Comparison of ENCODE assay signal across 6 cellular contexts in genomic region chr7:38740041-38740440, GRCh38.
"Had no signal": no experiment of that assay in that cellular context is flagged by ENCODE, and none has a peak within 500 bp of the region (broad histone marks: within the 10 kb centered on the region; RNA-seq: fewer than 3 reads in every experiment).

No MANE protein-coding gene starts in this region.

- H3K4me3 Mint-ChIP-seq: IgD-negative memory B cell had no signal

- DNase-seq: IMR-90, KBM-7, KG1 had no signal

- H3K4me3 ChIP-seq: K562 had no signal

- H3K27me3 Mint-ChIP-seq: IgD-negative memory B cell had no signal

- H3K9me3 Mint-ChIP-seq: IgD-negative memory B cell had no signal

- H3K4me1 Mint-ChIP-seq: IgD-negative memory B cell had no signal

- ATAC-seq: HepG2, K562 had no signal
